1 cellular context compared by ENCODE assay signal in the genomic region with DNA sequence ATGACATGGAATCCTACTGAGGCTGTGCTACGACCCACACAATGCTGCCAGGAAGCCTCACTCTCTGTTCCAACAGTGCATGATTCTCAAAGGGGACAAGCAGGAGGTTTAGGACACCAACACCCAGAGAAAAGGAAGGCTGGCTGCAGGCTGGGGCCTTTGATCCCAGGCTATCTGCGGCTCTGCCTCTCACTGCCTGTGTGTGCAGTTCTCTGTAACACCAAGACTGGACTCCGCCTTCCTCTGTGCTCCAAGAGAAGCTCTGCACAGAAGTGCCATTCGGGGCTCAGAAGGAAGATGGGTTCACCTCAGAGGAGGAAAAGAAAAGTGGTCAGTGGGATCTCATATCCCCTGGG.
TF ChIP-seq lines count a peak whose summit lies in the region.

No MANE protein-coding gene starts in this region.

TF ChIP-seq in IMR-90, 13 proteins besides CTCF, POLR2A, EP300 and RAD21:
- no peak for TF ChIP-seq CEBPB (IDR thresholded peaks at IDR 0.05; ENCODE audit: low read depth, low read length)
- no peak for TF ChIP-seq FOS (IDR thresholded peaks at IDR 0.05; ENCODE audit: low read depth, low read length)
- TF ChIP-seq SMC3 (IDR thresholded peaks at IDR 0.05; ENCODE audit: low read depth, low read length), result no peak
- TF ChIP-seq RFX5 (IDR thresholded peaks at IDR 0.05; ENCODE audit: low read depth, low read length), result no peak
- TF ChIP-seq NFE2L2 (IDR thresholded peaks at IDR 0.05; ENCODE audit: low read depth, low read length), result no peak
- TF ChIP-seq, protein P1, sequence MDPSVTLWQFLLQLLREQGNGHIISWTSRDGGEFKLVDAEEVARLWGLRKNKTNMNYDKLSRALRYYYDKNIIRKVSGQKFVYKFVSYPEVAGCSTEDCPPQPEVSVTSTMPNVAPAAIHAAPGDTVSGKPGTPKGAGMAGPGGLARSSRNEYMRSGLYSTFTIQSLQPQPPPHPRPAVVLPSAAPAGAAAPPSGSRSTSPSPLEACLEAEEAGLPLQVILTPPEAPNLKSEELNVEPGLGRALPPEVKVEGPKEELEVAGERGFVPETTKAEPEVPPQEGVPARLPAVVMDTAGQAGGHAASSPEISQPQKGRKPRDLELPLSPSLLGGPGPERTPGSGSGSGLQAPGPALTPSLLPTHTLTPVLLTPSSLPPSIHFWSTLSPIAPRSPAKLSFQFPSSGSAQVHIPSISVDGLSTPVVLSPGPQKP (IDR thresholded peaks at IDR 0.05; ENCODE audit: borderline replicate concordance, low read depth, low read length), result no peak
- TF ChIP-seq MAZ (IDR thresholded peaks at IDR 0.05; ENCODE audit: borderline replicate concordance, low read depth, low read length), result no peak
- no peak for TF ChIP-seq BHLHE40 (IDR thresholded peaks at IDR 0.05; ENCODE audit: low read depth, low read length)
- TF ChIP-seq MAFK (IDR thresholded peaks at IDR 0.05; ENCODE audit: low read depth, low read length), result no peak
- no peak for TF ChIP-seq RCOR1 (IDR thresholded peaks at IDR 0.05; ENCODE audit: insufficient replicate concordance, low read length)
- TF ChIP-seq, protein P2, sequence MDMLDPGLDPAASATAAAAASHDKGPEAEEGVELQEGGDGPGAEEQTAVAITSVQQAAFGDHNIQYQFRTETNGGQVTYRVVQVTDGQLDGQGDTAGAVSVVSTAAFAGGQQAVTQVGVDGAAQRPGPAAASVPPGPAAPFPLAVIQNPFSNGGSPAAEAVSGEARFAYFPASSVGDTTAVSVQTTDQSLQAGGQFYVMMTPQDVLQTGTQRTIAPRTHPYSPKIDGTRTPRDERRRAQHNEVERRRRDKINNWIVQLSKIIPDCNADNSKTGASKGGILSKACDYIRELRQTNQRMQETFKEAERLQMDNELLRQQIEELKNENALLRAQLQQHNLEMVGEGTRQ (IDR thresholded peaks at IDR 0.05; ENCODE audit: low read depth, low read length), result no peak
